Comparison of ENCODE assay signal across 25 cellular contexts in genomic region chr4:8101796-8102355, GRCh38.
"Had no signal": no experiment of that assay in that cellular context is flagged by ENCODE, and none has a peak within 500 bp of the region (broad histone marks: within the 10 kb centered on the region; RNA-seq: fewer than 3 reads in every experiment).

No MANE protein-coding gene starts in this region.

- H3K27me3 ChIP-seq: breast epithelium, esophagus muscularis mucosa, heart right ventricle, right atrium auricular region, upper lobe of left lung, vagina had no signal

- H3K27ac ChIP-seq: foreskin keratinocyte, heart right ventricle, parathyroid adenoma, right atrium auricular region, upper lobe of left lung, vagina, WERI-Rb-1 had no signal

- H3K79me2 ChIP-seq: parathyroid adenoma had no signal

- H3K4me1 ChIP-seq: breast epithelium, foreskin keratinocyte, parathyroid adenoma had no signal

- DNase-seq: activated CD4-positive, alpha-beta memory T cell treated with anti-CD3 and anti-CD28 coated beads, Interleukin-2, amount 10 ng/mL, durations not matched to agents 7 days and 5 days; activated CD4-positive, alpha-beta T cell treated with anti-CD3 and anti-CD28 coated beads, Interleukin-2, amount 10 ng/mL, durations not matched to agents 7 days and 5 days; activated CD8-positive, alpha-beta memory T cell treated with anti-CD3 and anti-CD28 coated beads, Interleukin-2, amount 50 U/mL, for 48 hours; activated naive CD8-positive, alpha-beta T cell treated with anti-CD3 and anti-CD28 coated beads, Interleukin-2, amount 50 U/mL, for 24 hours; activated T-cell treated with anti-CD3 and anti-CD28 coated beads, Interleukin-2, amount 50 U/mL, for 24 hours; amygdala; central memory CD4-positive, alpha-beta T cell; endodermal cell; heart right ventricle; naive B cell; nucleus accumbens; stimulated activated CD4-positive, alpha-beta T cell treated with anti-CD3 and anti-CD28 coated beads, Interleukin-2, amount 100 ng/mL, for 48 hours; stimulated activated naive CD4-positive, alpha-beta T cell treated with Interleukin-2 at 50 U/mL for 16 hours; T-helper 17 cell; T1000; WERI-Rb-1 had no signal

- H3K36me3 ChIP-seq: breast epithelium, heart right ventricle, right atrium auricular region, upper lobe of left lung, vagina, WERI-Rb-1 had no signal

- ATAC-seq: activated CD4-positive, CD25-positive, alpha-beta regulatory T cell treated with anti-CD3 and anti-CD28 coated beads, Interleukin-2, amount 50 U/mL, for 24 hours; activated naive CD8-positive, alpha-beta T cell treated with anti-CD3 and anti-CD28 coated beads, Interleukin-2, amount 50 U/mL, for 24 hours; activated T-helper 17 cell treated with anti-CD3 and anti-CD28 coated beads, Interleukin-2, amount 50 U/mL, for 72 hours; T-helper 17 cell had no signal

- H3K9me3 ChIP-seq: breast epithelium, esophagus muscularis mucosa, heart right ventricle, right atrium auricular region, upper lobe of left lung, vagina had no signal

- H2AFZ ChIP-seq: parathyroid adenoma had no signal

- H3K4me3 ChIP-seq: breast epithelium, esophagus muscularis mucosa, heart right ventricle, right atrium auricular region, upper lobe of left lung, vagina had no signal

- H3K9ac ChIP-seq: parathyroid adenoma had no signal
